1 cellular context compared by ENCODE assay signal in genomic region chr5:96459313-96460109, GRCh38.
TF ChIP-seq lines count a peak whose summit lies in the region.

No MANE protein-coding gene starts in this region.

TF ChIP-seq in HepG2, 621 proteins besides CTCF, POLR2A, EP300 and RAD21 (continued from another document):
- TF ChIP-seq FOXP4 (CRISPR knock-in tag; IDR thresholded peaks at IDR 0.05) (no peak), ZSCAN30 (CRISPR knock-in tag; IDR thresholded peaks at IDR 0.05) (no peak), MAFK (conservative IDR thresholded peaks at IDR 0.05 in 1 of 2, IDR thresholded peaks at IDR 0.05 in 1 of 2; ENCODE audit: low read length in 2 of 2) (peak; percentile 29 to 71; a peak in 3 of 4 replicates), ZFP36L1 (CRISPR knock-in tag; IDR thresholded peaks at IDR 0.05) (no peak), ZNF180 (CRISPR knock-in tag; IDR thresholded peaks at IDR 0.05; ENCODE audit: borderline replicate concordance, low read depth) (no peak), ZNF44 (CRISPR knock-in tag; IDR thresholded peaks at IDR 0.05) (no peak), ZNF501 (CRISPR knock-in tag; IDR thresholded peaks at IDR 0.05) (no peak), AGO2 (optimal IDR thresholded peaks at IDR 0.05; ENCODE audit: low read depth, low read length) (no peak), ZNF407 (CRISPR knock-in tag; IDR thresholded peaks at IDR 0.05; ENCODE audit: not compliant biosample characterization) (no peak)
TF ChIP-seq in HepG2: peak in this region for 2.
